Comparison of ENCODE assay signal across 8 cellular contexts in genomic region chr9:129333961-129334743, GRCh38.
DNase-seq lines count a peak whose midpoint lies in the region; ATAC-seq and TF ChIP-seq lines count a peak whose summit lies in the region.

No MANE protein-coding gene starts in this region.

- no peak overlapping the region for H3K4me3 ChIP-seq in MG63
- H3K4me3 ChIP-seq in mesodermal cell (ENCODE audit: extremely low read depth, insufficient read depth, low read length, poor library complexity, severe bottlenecking), result no peak overlapping the region
- peak overlapping the region in 1 of 2 donors; percentile 28 for H3K4me3 ChIP-seq in tibial artery

- H3K27me3 ChIP-seq in MG63, result no peaks in the 10 kb centered on the region
- no peaks in the 10 kb centered on the region for H3K27me3 ChIP-seq in tibial artery

- TF ChIP-seq CTCF in tibial artery (IDR thresholded peaks at IDR 0.05), result peak in 1 of 2 experiments; percentile 15

- intact Hi-C loops in tibial artery (cut with DNase I; ENCODE audit: low total_unique reads), result loop anchor here (5.0 to 10.0 kb wide), 3 partner anchors 157 to 189 kb away; partner anchors contain the start of gene IER5L

- H3K27ac Mint-ChIP-seq in activated CD4-positive, alpha-beta T cell treated with anti-CD3 and anti-CD28 coated beads, Interleukin-2, amount 10 ng/mL, durations not matched to agents 7 days and 5 days, result peak overlapping the region; percentile 86

- H3K4me1 Mint-ChIP-seq in activated CD4-positive, alpha-beta T cell treated with anti-CD3 and anti-CD28 coated beads, Interleukin-2, amount 10 ng/mL, durations not matched to agents 7 days and 5 days, result peaks cover 25% of the 10 kb centered on the region

- POLR2A ChIA-PET in activated CD4-positive, alpha-beta T cell treated with anti-CD3 and anti-CD28 coated beads, Interleukin-2, amount 10 ng/mL, durations not matched to agents 7 days and 5 days (lab: Charles Lee), result no interaction called here

- H3K9me3 ChIP-seq in MG63 (0 out of 2 replicates have a peak, but pooled peaks cover 3% of the 10 kb centered on the region), mesodermal cell (ENCODE audit: control insufficient read depth, low read length) (peaks cover 12% of the 10 kb centered on the region), tibial artery (peaks cover 0 to 12% (median 5%) of the 10 kb centered on the region in 3 donors)

- CTCF ChIA-PET in activated CD4-positive, alpha-beta T cell treated with anti-CD3 and anti-CD28 coated beads, Interleukin-2, amount 10 ng/mL, durations not matched to agents 7 days and 5 days (lab: Charles Lee), result interaction anchor here (0.5 to 2.9 kb wide), 4 partner anchors 12 to 203 kb away, joined by 3 to 9 read pairs (median 3); no protein-coding TSS in a partner anchor

- peaks cover 14% of the 10 kb centered on the region for H3K9me3 Mint-ChIP-seq in activated CD4-positive, alpha-beta T cell treated with anti-CD3 and anti-CD28 coated beads, Interleukin-2, amount 10 ng/mL, durations not matched to agents 7 days and 5 days

- peak; percentile 80 for ATAC-seq in esophagus mucosa
- no peak for ATAC-seq in GM21360 (IDR thresholded peaks at IDR 0.05; ENCODE audit: unreplicated experiment)

- no peak overlapping the region for H3K4me3 Mint-ChIP-seq in activated CD4-positive, alpha-beta T cell treated with anti-CD3 and anti-CD28 coated beads, Interleukin-2, amount 10 ng/mL, durations not matched to agents 7 days and 5 days

- H3K36me3 Mint-ChIP-seq in activated CD4-positive, alpha-beta T cell treated with anti-CD3 and anti-CD28 coated beads, Interleukin-2, amount 10 ng/mL, durations not matched to agents 7 days and 5 days (ENCODE audit: low read depth), result peaks cover 8% of the 10 kb centered on the region

- H3K27ac ChIP-seq in mesodermal cell (ENCODE audit: low read depth, low read length, severe bottlenecking), result peak overlapping the region; percentile 89
- H3K27ac ChIP-seq in tibial artery, result peak overlapping the region; percentile 87 to 92

- no peaks in the 10 kb centered on the region for H3K36me3 ChIP-seq in MG63
- H3K36me3 ChIP-seq in mesodermal cell (ENCODE audit: control insufficient read depth, insufficient read depth, low read length), result no peaks in the 10 kb centered on the region
- H3K36me3 ChIP-seq in tibial artery, result no peaks in the 10 kb centered on the region

- WGBS in mesodermal cell (ENCODE audit: insufficient coverage in 2 of 2), 2 experiments, result 4% methylated on average over 17 to 23 of the region's 30 CpGs

- peaks cover 12% of the 10 kb centered on the region for H3K27me3 Mint-ChIP-seq in activated CD4-positive, alpha-beta T cell treated with anti-CD3 and anti-CD28 coated beads, Interleukin-2, amount 10 ng/mL, durations not matched to agents 7 days and 5 days

- H3K4me1 ChIP-seq in mesodermal cell (ENCODE audit: control insufficient read depth, insufficient read depth, low read length, poor library complexity, severe bottlenecking), result peaks cover 32% of the 10 kb centered on the region
- peaks cover 16 to 83% (median 55%) of the 10 kb centered on the region in 4 donors for H3K4me1 ChIP-seq in tibial artery

- DNase-seq in DMS 273 treated with DMSO at 0.1 percent for 48 hours (lab: John Stamatoyannopoulos, UW) (peak; percentile 42), MG63 (peak; percentile 76), tibial artery (peak; percentile 93 to 96), middle frontal gyrus (ENCODE audit: extremely low spot score, low spot score) (no peak)
- peak; percentile 21 for DNase-seq in activated CD4-positive, alpha-beta T cell treated with anti-CD3 and anti-CD28 coated beads, Interleukin-2, amount 10 ng/mL, durations not matched to agents 7 days and 5 days
